In genomic region chr7:112118581-112119566, GRCh38 we compare ENCODE assay signal across 20 cellular contexts.
A peak's percentile ranks its signal among the peaks of the same experiment; 100 is the strongest.
DNase-seq lines count a peak whose midpoint lies in the region; ATAC-seq, FAIRE-seq and TF ChIP-seq lines count a peak whose summit lies in the region.
"Had no signal": no experiment of that assay in that cellular context is flagged by ENCODE, and none has a peak within 500 bp of the region (broad histone marks: within the 10 kb centered on the region; RNA-seq: fewer than 3 reads in every experiment).

No MANE protein-coding gene starts in this region.

- 70 to 72% methylated on average over 7 to 8 of the region's 9 CpGs for WGBS in gastroesophageal sphincter (ENCODE audit: low coverage in 1 of 2), 2 donors

- TF ChIP-seq POLR2A in gastroesophageal sphincter (IDR thresholded peaks at IDR 0.05): no peak

- H3K36me3 ChIP-seq in gastroesophageal sphincter: no peaks in the 10 kb centered on the region
- H3K36me3 ChIP-seq: BE2C, MG63 had no signal

- no peak for TF ChIP-seq EP300 in gastroesophageal sphincter (IDR thresholded peaks at IDR 0.05)

- H3K27ac Mint-ChIP-seq in HFFc6: no peak overlapping the region
- H3K27ac Mint-ChIP-seq: CD4-positive, alpha-beta T cell had no signal

- FAIRE-seq in GM19239 (lab: Jason Lieb, UNC): no peak

- ATAC-seq in gastroesophageal sphincter (peak; percentile 40), sciatic nerve (peak; percentile 38)

- H3K27ac ChIP-seq in gastroesophageal sphincter: peak overlapping the region in 2 of 4 donors; percentile 2 to 15
- H3K27ac ChIP-seq: KMS-11 had no signal

- intact Hi-C loops in sciatic nerve (cut with DNase I): no loop called here

- TF ChIP-seq CTCF in gastroesophageal sphincter (IDR thresholded peaks at IDR 0.05): no peak
- TF ChIP-seq CTCF in HFFc6 (IDR thresholded peaks at IDR 0.05): no peak

- peak; percentile 23 for DNase-seq in DMS53 (lab: John Stamatoyannopoulos, UW)
- DNase-seq in DMS53 treated with DMSO at 0.1 percent for 48 hours (lab: John Stamatoyannopoulos, UW; ENCODE audit: unreplicated experiment): no peak
- peak; percentile 77 for DNase-seq in NCI-H69 (lab: John Stamatoyannopoulos, UW)
- no peak for DNase-seq in sciatic nerve (ENCODE audit: low spot score)
- no peak for DNase-seq in HFFc6
- DNase-seq in activated effector memory CD4-positive, alpha-beta T cell treated with Interleukin-2 at 50 U/mL for 16 hours: no peak
- DNase-seq in GM19239 (ENCODE audit: insufficient read length, low spot score): no peak
- DNase-seq: 8988T; BE2C; CD4-positive, alpha-beta T cell; GF-D8; H7; MG63; NCI-H1092 treated with DMSO at 0.1 percent for 48 hours; NCI-H2081 treated with DMSO at 0.1 percent for 48 hours; NCI-H524; NK-92 treated with Interleukin-12 subunit alpha and Interleukin-12 subunit beta, amount 100 ng/mL, for 24 hours; SIG-M5 had no signal

- H3K4me1 Mint-ChIP-seq in HFFc6 (ENCODE audit: low read depth): peaks cover 5% of the 10 kb centered on the region; the same call in 1 of the 2 replicates

- no peaks in the 10 kb centered on the region for H3K4me1 ChIP-seq in gastroesophageal sphincter
- H3K4me1 ChIP-seq: BE2C had no signal

- H3K4me3 Mint-ChIP-seq in HFFc6: no peak overlapping the region
- H3K4me3 Mint-ChIP-seq: CD4-positive, alpha-beta T cell had no signal

- H3K9me3 ChIP-seq in gastroesophageal sphincter: no peaks in the 10 kb centered on the region
- H3K9me3 ChIP-seq: BE2C, MG63 had no signal

- peaks cover 11% of the 10 kb centered on the region; the same call in 1 of the 2 replicates for H3K27me3 Mint-ChIP-seq in HFFc6 (ENCODE audit: insufficient read depth)
- H3K27me3 Mint-ChIP-seq: CD4-positive, alpha-beta T cell had no signal

- no peaks in the 10 kb centered on the region for H3K27me3 ChIP-seq in gastroesophageal sphincter
- H3K27me3 ChIP-seq: BE2C, MG63 had no signal

- H3K4me3 ChIP-seq in gastroesophageal sphincter: no peak overlapping the region
- H3K4me3 ChIP-seq: MG63 had no signal

- H3K9me3 Mint-ChIP-seq in HFFc6: no peaks in the 10 kb centered on the region
- H3K9me3 Mint-ChIP-seq: CD4-positive, alpha-beta T cell had no signal

- no peaks in the 10 kb centered on the region for H3K36me3 Mint-ChIP-seq in HFFc6 (ENCODE audit: low read depth)

Comparison
In these comparisons a context has a peak if more than half of its experiments do, and no peak if none do; other contexts are left out.
1. DNase-seq: peak in DMS53 (single experiment) and NCI-H69 (single experiment); none in DMS53 treated with DMSO at 0.1 percent for 48 hours (single experiment), sciatic nerve (single experiment), HFFc6 (single experiment), activated effector memory CD4-positive, alpha-beta T cell treated with Interleukin-2 at 50 U/mL for 16 hours (single experiment) and GM19239 (single experiment).